ENCODE assay signal across 8 cellular contexts in the genomic region with DNA sequence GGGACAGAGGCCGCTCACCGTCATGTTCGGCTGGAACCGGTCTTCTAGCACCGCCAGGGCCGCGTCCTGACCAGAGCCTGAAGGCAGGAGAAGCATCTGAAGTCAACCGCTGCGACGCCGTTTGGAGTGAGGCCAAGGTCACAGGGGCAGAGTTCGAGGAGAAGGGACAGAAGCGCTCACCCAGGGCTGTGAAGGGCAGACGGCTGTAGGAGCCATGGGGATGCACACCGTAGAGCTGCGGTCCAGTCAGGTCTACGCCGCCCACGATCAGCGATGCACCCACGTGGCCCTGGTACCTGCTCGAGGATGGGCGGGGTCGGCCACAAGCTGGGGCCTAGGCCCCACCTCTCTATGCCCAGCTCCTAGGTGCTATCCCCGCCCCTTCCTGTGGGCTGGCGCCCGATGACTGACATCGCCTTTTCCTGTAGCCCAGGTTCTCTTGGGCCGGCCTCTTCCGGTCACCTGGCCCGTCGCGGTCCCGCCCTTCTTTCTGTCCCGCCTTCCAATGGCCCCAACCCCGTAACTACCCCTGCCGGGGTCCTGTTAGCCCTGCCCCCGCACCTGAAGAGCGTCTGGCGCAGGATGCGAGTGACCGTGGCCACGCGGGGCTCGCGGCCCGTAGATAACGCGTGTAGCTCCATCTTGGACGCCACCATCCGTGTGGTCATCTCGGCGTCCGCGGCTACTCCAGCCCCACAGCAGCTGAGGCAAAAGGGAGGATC. TPM values are rescaled to one million over a fixed set of nuclear protein-coding genes. Genes with fewer than 3 reads are reported as not detected.
DNase-seq lines count a peak whose midpoint lies in the region; ATAC-seq, FAIRE-seq and TF ChIP-seq lines count a peak whose summit lies in the region.

No MANE protein-coding gene starts in this region.

- H3K27me3 Mint-ChIP-seq in natural killer cell (ENCODE audit: low read depth in 2 of 2): no peaks in the 10 kb centered on the region

- H3K27ac ChIP-seq in RWPE1: peak overlapping the region; percentile 93

- DNase-seq in ELF-1 (ENCODE audit: low read depth, low spot score): peak; percentile 99
- DNase-seq in H54 (ENCODE audit: insufficient read length, low spot score): peak; percentile 90
- peak; percentile 98 for DNase-seq in LoVo (ENCODE audit: low spot score)
- peak; percentile 99 for DNase-seq in RWPE1 (ENCODE audit: low spot score)
- peak; percentile 93 for DNase-seq in activated T-helper 9 cell treated with anti-CD3 and anti-CD28 coated beads, Interleukin-2, amount 50 U/mL, for 16 hours (ENCODE audit: low read depth)
- peak; percentile 83 for DNase-seq in fibroblast of peridontal ligament (ENCODE audit: extremely low read depth)
- peak; percentile 84 for DNase-seq in natural killer cell
- peak; percentile 83 to 95 (median 89) for DNase-seq in stimulated activated naive CD4-positive, alpha-beta T cell (lab: John Stamatoyannopoulos, UW)

- CTCF ChIA-PET in RWPE1 (lab: Yijun Ruan, JAX): interaction anchor here (1.1 to 1.9 kb wide), 3 partner anchors 52 to 119 kb away, joined by 3 to 7 read pairs (median 4); partner anchors contain the start of gene NRN1L

- peaks cover 37 to 45% of the 10 kb centered on the region in 2 donors for H3K4me1 Mint-ChIP-seq in natural killer cell

- intact Hi-C loops in natural killer cell (cut with micrococcal nuclease): loop anchor here (2.0 to 5.0 kb wide), 5 partner anchors 33 to 453 kb away; partner anchors contain the start of genes AGRP, ATP6V0D1, PSKH1 and RANBP10

- ATAC-seq in natural killer cell: peak; percentile 90 to 97 (median 93)

- POLR2A ChIA-PET in RWPE1 (lab: Yijun Ruan, JAX; ENCODE audit: low non-redundant PET): no interaction called here

- FAIRE-seq in H54 (lab: Jason Lieb, UNC): no peak

- peak overlapping the region; percentile 98 for H3K27ac Mint-ChIP-seq in natural killer cell

- TF ChIP-seq POLR2A in H54 (IDR thresholded peaks at IDR 0.05; ENCODE audit: low read depth, low read length): peak; percentile 61; the same call in 1 of the 2 replicates

- no peaks in the 10 kb centered on the region for H3K36me3 Mint-ChIP-seq in natural killer cell

- no peaks in the 10 kb centered on the region for H3K9me3 Mint-ChIP-seq in natural killer cell

- H3K4me3 Mint-ChIP-seq in natural killer cell: peak overlapping the region; percentile 98

- TF ChIP-seq CTCF in RWPE1 (conservative IDR thresholded peaks at IDR 0.05; ENCODE audit: low read depth) (no peak), natural killer cell (IDR thresholded peaks at IDR 0.05) (no peak)

RNA-seq across cellular contexts. Expression of gene PSMB10, which starts 1.1 kb away (rescaled TPM):
- total RNA-seq in natural killer cell: 100 to 1,000 TPM; 237 to 247 (median 243) TPM

RNA-seq across cellular contexts. Expression of gene CTRL, which starts 3.9 kb away (rescaled TPM):
- total RNA-seq in natural killer cell: 10 to 100 TPM; 14.3 to 17.2 (median 15.0) TPM

RNA-seq across cellular contexts. Expression of gene LCAT, which starts 8.4 kb away (rescaled TPM):
- total RNA-seq in natural killer cell: 10 to 100 TPM in 2 of 3 donors, 1 to 10 TPM in 1; 7.1 to 12.4 (median 11.5) TPM

RNA-seq across cellular contexts. Expression of gene SLC12A4, which starts 32.9 kb away (rescaled TPM):
- total RNA-seq in natural killer cell: 10 to 100 TPM; 30.0 to 47.0 (median 30.5) TPM

RNA-seq across cellular contexts. Expression of gene PSKH1, which starts 42.5 kb away (rescaled TPM):
- total RNA-seq in natural killer cell: 10 to 100 TPM; 16.8 to 24.7 (median 19.5) TPM

Comparison
In these comparisons a context has a peak if more than half of its experiments do, and no peak if none do; other contexts are left out.
1. Peak in every context shown above with its lines: DNase-seq, ATAC-seq and H3K27ac ChIP-seq.